In the genomic region with DNA sequence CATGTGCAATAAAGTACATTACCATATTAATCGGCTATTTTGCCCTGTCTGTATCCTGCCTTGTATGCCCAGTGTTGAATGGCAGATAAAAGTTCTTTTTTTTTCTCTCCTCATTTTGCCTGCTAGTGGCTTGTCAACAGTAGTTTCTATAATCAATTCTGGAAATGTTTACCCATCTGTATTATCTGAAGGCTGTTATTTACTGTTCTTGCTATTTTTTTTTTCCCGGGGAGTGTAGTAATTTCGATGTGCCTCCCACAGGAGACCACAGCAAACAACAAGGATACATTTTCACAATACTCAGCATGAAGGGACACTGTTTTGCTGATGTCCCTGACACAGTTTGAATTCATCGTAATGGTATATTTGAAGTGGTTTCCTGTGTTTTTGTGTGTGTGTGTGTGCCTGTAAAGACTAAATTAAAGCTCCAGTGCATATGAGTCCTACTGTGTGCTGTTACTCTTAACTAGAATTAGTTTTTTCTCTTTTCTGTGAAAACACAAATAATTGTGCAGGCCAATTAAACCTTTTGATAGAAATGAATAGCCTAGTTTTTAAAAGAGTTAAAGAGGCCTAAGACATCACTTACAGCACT, we compare ENCODE assay signal across 18 cellular contexts.
DNase-seq lines count a peak whose midpoint lies in the region; ATAC-seq and TF ChIP-seq lines count a peak whose summit lies in the region.
"Had no signal": no experiment of that assay in that cellular context is flagged by ENCODE, and none has a peak within 500 bp of the region (broad histone marks: within the 10 kb centered on the region; RNA-seq: fewer than 3 reads in every experiment).

No MANE protein-coding gene starts in this region.

- intact Hi-C loops in CD8-positive, alpha-beta T cell (cut with DNase I, micrococcal nuclease), result loop anchor here in 1 of 2 experiments (1.0 to 2.0 kb wide), 4 partner anchors 8 to 14 kb away; no protein-coding TSS in a partner anchor
- intact Hi-C loops in mucosa of descending colon (cut with DNase I, micrococcal nuclease), result no loop called here

- peaks cover 94% of the 10 kb centered on the region for H3K4me1 Mint-ChIP-seq in CD8-positive, alpha-beta T cell (ENCODE audit: low read depth)
- H3K4me1 Mint-ChIP-seq in activated naive CD8-positive, alpha-beta T cell treated with anti-CD3 and anti-CD28 coated beads for 36 hours, result peaks cover 90% of the 10 kb centered on the region
- H3K4me1 Mint-ChIP-seq in HFFc6 (ENCODE audit: low read depth), result peaks cover 28% of the 10 kb centered on the region

- no peaks in the 10 kb centered on the region for H4K20me1 ChIP-seq in KMS-11 (ENCODE audit: insufficient read depth)

- no peak for ATAC-seq in CD8-positive, alpha-beta T cell
- ATAC-seq in mucosa of descending colon, result peak; percentile 22

- peak overlapping the region; percentile 4; the same call in 1 of the 2 replicates for H3K4me2 ChIP-seq in KMS-11

- peaks cover 93% of the 10 kb centered on the region for H3K4me1 ChIP-seq in CD8-positive, alpha-beta T cell (ENCODE audit: insufficient read depth, low read length)
- H3K4me1 ChIP-seq in KMS-11 (ENCODE audit: low read depth, poor library complexity, severe bottlenecking), result peaks cover 90% of the 10 kb centered on the region
- H3K4me1 ChIP-seq in mucosa of descending colon (ENCODE audit: low read depth), result no peaks in the 10 kb centered on the region

- no peaks in the 10 kb centered on the region for H3K27me3 ChIP-seq in CD8-positive, alpha-beta T cell (ENCODE audit: insufficient read depth, low read length)
- no peaks in the 10 kb centered on the region for H3K27me3 ChIP-seq in KMS-11 (ENCODE audit: insufficient read depth, low read depth)
- H3K27me3 ChIP-seq: ovary, sigmoid colon, tibial nerve had no signal

- no peaks in the 10 kb centered on the region for H3K36me3 ChIP-seq in CD8-positive, alpha-beta T cell (ENCODE audit: insufficient read depth, low read length)
- no peaks in the 10 kb centered on the region; the same call in 1 of the 2 replicates for H3K36me3 ChIP-seq in KMS-11 (ENCODE audit: insufficient read depth)
- no peaks in the 10 kb centered on the region for H3K36me3 ChIP-seq in mucosa of descending colon (ENCODE audit: low read depth)
- H3K36me3 ChIP-seq: ovary, sigmoid colon, tibial nerve had no signal

- DNase-seq in CD8-positive, alpha-beta T cell, result no peak
- DNase-seq in activated naive CD8-positive, alpha-beta T cell treated with anti-CD3 and anti-CD28 coated beads for 36 hours, result no peak
- DNase-seq in mucosa of descending colon (no peak), germinal center (ENCODE audit: low spot score) (no peak), HFFc6 (no peak)
- no peak for DNase-seq in NK-92 treated with Interleukin-12 subunit alpha and Interleukin-12 subunit beta, amount 100 ng/mL, for 24 hours (lab: John Stamatoyannopoulos, UW)
- DNase-seq: activated CD8-positive, alpha-beta memory T cell treated with anti-CD3 and anti-CD28 coated beads for 24 hours; activated naive CD4-positive, alpha-beta T cell; AML-193; Calu3; endodermal cell; NCI-H1436; NCI-H2171; ovary; Right ventricle myocardium superior; sigmoid colon had no signal

- CTCF ChIA-PET in CD8-positive, alpha-beta T cell (lab: Charles Lee), result interaction anchor here (0.6 to 2.9 kb wide), 9 partner anchors 8 to 31 kb away, joined by 3 to 17 read pairs (median 3); no protein-coding TSS in a partner anchor

- no peak for TF ChIP-seq CTCF in CD8-positive, alpha-beta T cell (IDR thresholded peaks at IDR 0.05)
- no peak for TF ChIP-seq CTCF in KMS-11 (conservative IDR thresholded peaks at IDR 0.05; ENCODE audit: low read depth, low read length)
- TF ChIP-seq CTCF in mucosa of descending colon (IDR thresholded peaks at IDR 0.05), result no peak
- no peak for TF ChIP-seq CTCF in HFFc6 (IDR thresholded peaks at IDR 0.05)

- no peak overlapping the region for H3K9ac ChIP-seq in KMS-11

- H3K4me3 ChIP-seq in CD8-positive, alpha-beta T cell (ENCODE audit: low read depth, low read length), result no peak overlapping the region
- H3K4me3 ChIP-seq in KMS-11 (IDR thresholded peaks at IDR 0.05; ENCODE audit: insufficient read depth, low read depth, low read length) (no peak overlapping the region), mucosa of descending colon (no peak overlapping the region)
- H3K4me3 ChIP-seq: ovary, sigmoid colon, tibial nerve had no signal

- no peaks in the 10 kb centered on the region for H3K27me3 Mint-ChIP-seq in CD8-positive, alpha-beta T cell (ENCODE audit: low read depth)
- no peaks in the 10 kb centered on the region for H3K27me3 Mint-ChIP-seq in activated naive CD8-positive, alpha-beta T cell treated with anti-CD3 and anti-CD28 coated beads for 36 hours
- H3K27me3 Mint-ChIP-seq in HFFc6 (ENCODE audit: insufficient read depth), result peaks cover 10% of the 10 kb centered on the region

- H3K9me3 Mint-ChIP-seq in CD8-positive, alpha-beta T cell, result no peaks in the 10 kb centered on the region
- no peaks in the 10 kb centered on the region for H3K9me3 Mint-ChIP-seq in activated naive CD8-positive, alpha-beta T cell treated with anti-CD3 and anti-CD28 coated beads for 36 hours
- no peaks in the 10 kb centered on the region for H3K9me3 Mint-ChIP-seq in HFFc6
- H3K9me3 Mint-ChIP-seq: endodermal cell had no signal

- H3K9me3 ChIP-seq in CD8-positive, alpha-beta T cell (ENCODE audit: low read length), result no peaks in the 10 kb centered on the region
- no peaks in the 10 kb centered on the region for H3K9me3 ChIP-seq in mucosa of descending colon
- H3K9me3 ChIP-seq: ovary, sigmoid colon, tibial nerve had no signal

- peak overlapping the region; percentile 91 for H3K27ac Mint-ChIP-seq in CD8-positive, alpha-beta T cell
- H3K27ac Mint-ChIP-seq in activated naive CD8-positive, alpha-beta T cell treated with anti-CD3 and anti-CD28 coated beads for 36 hours, result peak overlapping the region; percentile 51
- no peak overlapping the region for H3K27ac Mint-ChIP-seq in HFFc6

- peak overlapping the region; percentile 12 for H3K27ac ChIP-seq in CD8-positive, alpha-beta T cell (ENCODE audit: low read depth, low read length)
- peak overlapping the region; percentile 18; the same call in 1 of the 2 replicates for H3K27ac ChIP-seq in KMS-11
- H3K27ac ChIP-seq: ovary, sigmoid colon, tibial nerve had no signal

- peak overlapping the region; percentile 60 for H3K4me3 Mint-ChIP-seq in CD8-positive, alpha-beta T cell
- no peak overlapping the region for H3K4me3 Mint-ChIP-seq in activated naive CD8-positive, alpha-beta T cell treated with anti-CD3 and anti-CD28 coated beads for 36 hours
- H3K4me3 Mint-ChIP-seq in HFFc6, result no peak overlapping the region
- H3K4me3 Mint-ChIP-seq: endodermal cell had no signal

- POLR2A ChIA-PET in CD8-positive, alpha-beta T cell (lab: Charles Lee), result interaction anchor here (0.9 to 4.0 kb wide), 6 partner anchors 11 to 270 kb away, joined by 3 to 23 read pairs (median 5); no protein-coding TSS in a partner anchor

- no peak overlapping the region for H2AFZ ChIP-seq in KMS-11 (ENCODE audit: low read depth)

- peaks cover 98% of the 10 kb centered on the region for H3K79me2 ChIP-seq in KMS-11 (ENCODE audit: insufficient read depth, low read depth)

- peaks cover 48% of the 10 kb centered on the region for H3K36me3 Mint-ChIP-seq in CD8-positive, alpha-beta T cell
- peaks cover 23% of the 10 kb centered on the region for H3K36me3 Mint-ChIP-seq in activated naive CD8-positive, alpha-beta T cell treated with anti-CD3 and anti-CD28 coated beads for 36 hours
- no peaks in the 10 kb centered on the region for H3K36me3 Mint-ChIP-seq in HFFc6 (ENCODE audit: low read depth)
